ENCODE assay signal across 1 cellular context in genomic region chr16:1706386-1707192, GRCh38.
TF ChIP-seq lines count a peak whose summit lies in the region.

No MANE protein-coding gene starts in this region.

TF ChIP-seq in HepG2, 621 proteins besides CTCF, POLR2A, EP300 and RAD21 (continued from another document and continues in another):
- peak; percentile 33; the same call in 1 of the 2 replicates for TF ChIP-seq ZNF749 (CRISPR knock-in tag; IDR thresholded peaks at IDR 0.05; ENCODE audit: borderline replicate concordance)
- peak; percentile 12; the same call in 1 of the 2 replicates for TF ChIP-seq DMAP1 (CRISPR knock-in tag; IDR thresholded peaks at IDR 0.05)
- no peak for TF ChIP-seq HMGA1 (CRISPR knock-in tag; conservative IDR thresholded peaks at IDR 0.05)
- TF ChIP-seq, protein P1, sequence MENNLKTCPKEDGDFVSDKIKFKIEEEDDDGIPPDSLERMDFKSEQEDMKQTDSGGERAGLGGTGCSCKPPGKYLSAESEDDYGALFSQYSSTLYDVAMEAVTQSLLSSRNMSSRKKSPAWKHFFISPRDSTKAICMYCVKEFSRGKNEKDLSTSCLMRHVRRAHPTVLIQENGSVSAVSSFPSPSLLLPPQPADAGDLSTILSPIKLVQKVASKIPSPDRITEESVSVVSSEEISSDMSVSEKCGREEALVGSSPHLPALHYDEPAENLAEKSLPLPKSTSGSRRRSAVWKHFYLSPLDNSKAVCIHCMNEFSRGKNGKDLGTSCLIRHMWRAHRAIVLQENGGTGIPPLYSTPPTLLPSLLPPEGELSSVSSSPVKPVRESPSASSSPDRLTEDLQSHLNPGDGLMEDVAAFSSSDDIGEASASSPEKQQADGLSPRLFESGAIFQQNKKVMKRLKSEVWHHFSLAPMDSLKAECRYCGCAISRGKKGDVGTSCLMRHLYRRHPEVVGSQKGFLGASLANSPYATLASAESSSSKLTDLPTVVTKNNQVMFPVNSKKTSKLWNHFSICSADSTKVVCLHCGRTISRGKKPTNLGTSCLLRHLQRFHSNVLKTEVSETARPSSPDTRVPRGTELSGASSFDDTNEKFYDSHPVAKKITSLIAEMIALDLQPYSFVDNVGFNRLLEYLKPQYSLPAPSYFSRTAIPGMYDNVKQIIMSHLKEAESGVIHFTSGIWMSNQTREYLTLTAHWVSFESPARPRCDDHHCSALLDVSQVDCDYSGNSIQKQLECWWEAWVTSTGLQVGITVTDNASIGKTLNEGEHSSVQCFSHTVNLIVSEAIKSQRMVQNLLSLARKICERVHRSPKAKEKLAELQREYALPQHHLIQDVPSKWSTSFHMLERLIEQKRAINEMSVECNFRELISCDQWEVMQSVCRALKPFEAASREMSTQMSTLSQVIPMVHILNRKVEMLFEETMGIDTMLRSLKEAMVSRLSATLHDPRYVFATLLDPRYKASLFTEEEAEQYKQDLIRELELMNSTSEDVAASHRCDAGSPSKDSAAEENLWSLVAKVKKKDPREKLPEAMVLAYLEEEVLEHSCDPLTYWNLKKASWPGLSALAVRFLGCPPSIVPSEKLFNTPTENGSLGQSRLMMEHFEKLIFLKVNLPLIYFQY (CRISPR knock-in tag; IDR thresholded peaks at IDR 0.05; ENCODE audit: borderline replicate concordance), result no peak
- no peak for TF ChIP-seq MTERF4 (CRISPR knock-in tag; IDR thresholded peaks at IDR 0.05)
- TF ChIP-seq MXD3 (CRISPR knock-in tag; IDR thresholded peaks at IDR 0.05), result peak; percentile 28; the same call in 1 of the 2 replicates
- no peak for TF ChIP-seq XRCC5 (optimal IDR thresholded peaks at IDR 0.05; ENCODE audit: low read length)
- TF ChIP-seq RBM39 (IDR thresholded peaks at IDR 0.05; ENCODE audit: low read depth, low read length, poor library complexity, severe bottlenecking), result no peak
- TF ChIP-seq NFAT5 (CRISPR knock-in tag; IDR thresholded peaks at IDR 0.05), result no peak
- no peak for TF ChIP-seq NR2F6 (IDR thresholded peaks at IDR 0.05)
- TF ChIP-seq NR2F6 (CRISPR knock-in tag; IDR thresholded peaks at IDR 0.05), result no peak
- TF ChIP-seq HOXD1 (CRISPR knock-in tag; IDR thresholded peaks at IDR 0.05), result no peak
- TF ChIP-seq, protein P2, sequence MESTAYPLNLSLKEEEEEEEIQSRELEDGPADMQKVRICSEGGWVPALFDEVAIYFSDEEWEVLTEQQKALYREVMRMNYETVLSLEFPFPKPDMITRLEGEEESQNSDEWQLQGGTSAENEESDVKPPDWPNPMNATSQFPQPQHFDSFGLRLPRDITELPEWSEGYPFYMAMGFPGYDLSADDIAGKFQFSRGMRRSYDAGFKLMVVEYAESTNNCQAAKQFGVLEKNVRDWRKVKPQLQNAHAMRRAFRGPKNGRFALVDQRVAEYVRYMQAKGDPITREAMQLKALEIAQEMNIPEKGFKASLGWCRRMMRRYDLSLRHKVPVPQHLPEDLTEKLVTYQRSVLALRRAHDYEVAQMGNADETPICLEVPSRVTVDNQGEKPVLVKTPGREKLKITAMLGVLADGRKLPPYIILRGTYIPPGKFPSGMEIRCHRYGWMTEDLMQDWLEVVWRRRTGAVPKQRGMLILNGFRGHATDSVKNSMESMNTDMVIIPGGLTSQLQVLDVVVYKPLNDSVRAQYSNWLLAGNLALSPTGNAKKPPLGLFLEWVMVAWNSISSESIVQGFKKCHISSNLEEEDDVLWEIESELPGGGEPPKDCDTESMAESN (CRISPR knock-in tag; conservative IDR thresholded peaks at IDR 0.05), result peak; percentile 16; the same call in 1 of the 2 replicates
- TF ChIP-seq MEIS2 (CRISPR knock-in tag; IDR thresholded peaks at IDR 0.05), result no peak
- TF ChIP-seq, protein P3, sequence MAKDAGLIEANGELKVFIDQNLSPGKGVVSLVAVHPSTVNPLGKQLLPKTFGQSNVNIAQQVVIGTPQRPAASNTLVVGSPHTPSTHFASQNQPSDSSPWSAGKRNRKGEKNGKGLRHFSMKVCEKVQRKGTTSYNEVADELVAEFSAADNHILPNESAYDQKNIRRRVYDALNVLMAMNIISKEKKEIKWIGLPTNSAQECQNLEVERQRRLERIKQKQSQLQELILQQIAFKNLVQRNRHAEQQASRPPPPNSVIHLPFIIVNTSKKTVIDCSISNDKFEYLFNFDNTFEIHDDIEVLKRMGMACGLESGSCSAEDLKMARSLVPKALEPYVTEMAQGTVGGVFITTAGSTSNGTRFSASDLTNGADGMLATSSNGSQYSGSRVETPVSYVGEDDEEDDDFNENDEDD (CRISPR knock-in tag; IDR thresholded peaks at IDR 0.05; ENCODE audit: borderline replicate concordance), result no peak
- TF ChIP-seq AGO2 (optimal IDR thresholded peaks at IDR 0.05; ENCODE audit: low read depth, low read length), result no peak
- TF ChIP-seq, protein P4, sequence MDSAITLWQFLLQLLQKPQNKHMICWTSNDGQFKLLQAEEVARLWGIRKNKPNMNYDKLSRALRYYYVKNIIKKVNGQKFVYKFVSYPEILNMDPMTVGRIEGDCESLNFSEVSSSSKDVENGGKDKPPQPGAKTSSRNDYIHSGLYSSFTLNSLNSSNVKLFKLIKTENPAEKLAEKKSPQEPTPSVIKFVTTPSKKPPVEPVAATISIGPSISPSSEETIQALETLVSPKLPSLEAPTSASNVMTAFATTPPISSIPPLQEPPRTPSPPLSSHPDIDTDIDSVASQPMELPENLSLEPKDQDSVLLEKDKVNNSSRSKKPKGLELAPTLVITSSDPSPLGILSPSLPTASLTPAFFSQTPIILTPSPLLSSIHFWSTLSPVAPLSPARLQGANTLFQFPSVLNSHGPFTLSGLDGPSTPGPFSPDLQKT (CRISPR knock-in tag; IDR thresholded peaks at IDR 0.05; ENCODE audit: borderline replicate concordance), result no peak
- TF ChIP-seq ZNF792 (CRISPR knock-in tag; IDR thresholded peaks at IDR 0.05), result no peak
- no peak for TF ChIP-seq GATAD1 (CRISPR knock-in tag; IDR thresholded peaks at IDR 0.05)
- TF ChIP-seq SP140L (CRISPR knock-in tag; IDR thresholded peaks at IDR 0.05; ENCODE audit: borderline replicate concordance), result no peak
- TF ChIP-seq KDM2A (CRISPR knock-in tag; IDR thresholded peaks at IDR 0.05; ENCODE audit: borderline replicate concordance, low read depth), result no peak
- no peak for TF ChIP-seq ZNF230 (CRISPR knock-in tag; IDR thresholded peaks at IDR 0.05)
- no peak for TF ChIP-seq THAP8 (CRISPR knock-in tag; IDR thresholded peaks at IDR 0.05; ENCODE audit: borderline replicate concordance)
- TF ChIP-seq ZNF414 (CRISPR knock-in tag; IDR thresholded peaks at IDR 0.05), result no peak
- TF ChIP-seq ZNF761 (CRISPR knock-in tag; conservative IDR thresholded peaks at IDR 0.05), result no peak; the same call in none of the 2 replicates
- no peak for TF ChIP-seq WIZ (CRISPR knock-in tag; IDR thresholded peaks at IDR 0.05)
- TF ChIP-seq NFE2L2 (IDR thresholded peaks at IDR 0.05; ENCODE audit: low read length), result no peak
- TF ChIP-seq TBX2 (CRISPR knock-in tag; IDR thresholded peaks at IDR 0.05; ENCODE audit: borderline replicate concordance), result no peak
- no peak for TF ChIP-seq AKAP8 (CRISPR knock-in tag; IDR thresholded peaks at IDR 0.05)
- no peak for TF ChIP-seq ZNF629 (CRISPR knock-in tag; conservative IDR thresholded peaks at IDR 0.05)
- no peak for TF ChIP-seq RERE (CRISPR knock-in tag; IDR thresholded peaks at IDR 0.05; ENCODE audit: low read depth)
- TF ChIP-seq PITX1 (CRISPR knock-in tag; IDR thresholded peaks at IDR 0.05), result peak; percentile 21; the same call in 1 of the 2 replicates
- TF ChIP-seq PCBP2 (optimal IDR thresholded peaks at IDR 0.05; ENCODE audit: low read depth, low read length, poor library complexity, severe bottlenecking), result no peak
- no peak for TF ChIP-seq ZBTB2 (CRISPR knock-in tag; IDR thresholded peaks at IDR 0.05; ENCODE audit: low read depth)
